In the genomic region with DNA sequence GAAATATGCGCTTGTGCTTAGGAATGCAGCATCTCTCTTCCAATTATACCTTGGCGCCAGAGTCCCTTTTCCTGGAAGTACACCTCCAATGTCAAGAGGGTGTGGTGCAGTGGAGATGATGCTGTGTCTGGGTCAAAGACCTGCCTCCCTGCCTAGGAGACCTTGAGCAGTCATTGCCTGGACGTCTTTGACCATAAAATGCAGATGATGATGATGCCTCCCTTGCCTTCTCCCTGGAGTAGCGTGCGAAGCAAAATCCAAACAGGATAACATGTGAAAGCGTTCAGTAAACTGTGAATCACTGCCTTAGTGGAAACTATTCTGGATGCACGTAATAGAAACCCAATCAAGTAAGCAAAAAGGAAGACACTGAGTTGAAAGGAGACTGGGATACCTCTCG, we compare ENCODE assay signal across 20 cellular contexts.
DNase-seq lines count a peak whose midpoint lies in the region; ATAC-seq and TF ChIP-seq lines count a peak whose summit lies in the region.
"Had no signal": no experiment of that assay in that cellular context is flagged by ENCODE, and none has a peak within 500 bp of the region (broad histone marks: within the 10 kb centered on the region; RNA-seq: fewer than 3 reads in every experiment).

No MANE protein-coding gene starts in this region.

- no peaks in the 10 kb centered on the region for H3K36me3 ChIP-seq in PC-3 (ENCODE audit: low read depth, low read length)
- no peaks in the 10 kb centered on the region for H3K36me3 ChIP-seq in suprapubic skin
- H3K36me3 ChIP-seq: SJCRH30 had no signal

- H3K4me3 ChIP-seq in AG10803 (ENCODE audit: low read length) (no peak overlapping the region), PC-3 (ENCODE audit: low read length) (no peak overlapping the region), suprapubic skin (no peak overlapping the region)
- H3K4me3 ChIP-seq: PC-9, SJCRH30 had no signal

- no TSS peak for BruUV-seq in PC-3 (replicated peaks; lab: Mats Ljungman, UMichigan)

- TF ChIP-seq POLR2A in suprapubic skin (IDR thresholded peaks at IDR 0.05) = no peak

- H4K20me1 ChIP-seq in PC-3 (ENCODE audit: low read length) = no peaks in the 10 kb centered on the region

- H2AFZ ChIP-seq in PC-3 (ENCODE audit: low read length) = no peak overlapping the region
- H2AFZ ChIP-seq: PC-9 had no signal

- TF ChIP-seq CTCF in AG10803 (conservative IDR thresholded peaks at IDR 0.05; ENCODE audit: low read length) = no peak
- no peak for TF ChIP-seq CTCF in PC-3 (conservative IDR thresholded peaks at IDR 0.05; ENCODE audit: low read depth, low read length)
- no peak for TF ChIP-seq CTCF in suprapubic skin (IDR thresholded peaks at IDR 0.05)

- peaks cover 62% of the 10 kb centered on the region for H3K4me1 ChIP-seq in PC-3 (ENCODE audit: insufficient read depth, low read length)
- H3K4me1 ChIP-seq in suprapubic skin = no peaks in the 10 kb centered on the region

- H3K4me2 ChIP-seq in PC-3 (ENCODE audit: low read length) = peak overlapping the region; percentile 67
- H3K4me2 ChIP-seq: PC-9 had no signal

- POLR2A ChIA-PET in PC-3 (lab: Charles Lee; ENCODE audit: unreplicated experiment) = interaction anchor here (0.6 to 0.7 kb wide), 2 partner anchors 193 to 716 kb away, joined by 3 read pairs; no protein-coding TSS in a partner anchor

- WGBS in suprapubic skin = 78% methylated on average over 8 of the region's 8 CpGs

- intact Hi-C loops in PC-3 (cut with micrococcal nuclease) = no loop called here

- H3K27ac ChIP-seq in PC-3 (ENCODE audit: low read length) (peak overlapping the region; percentile 97), suprapubic skin (no peak overlapping the region)
- H3K27ac ChIP-seq: PC-9, SJCRH30 had no signal

- H3K79me2 ChIP-seq in PC-3 (ENCODE audit: low read length) = no peaks in the 10 kb centered on the region

- DNase-seq in AG10803 (ENCODE audit: low read depth) = peak; percentile 36
- DNase-seq in PC-3 = peak; percentile 76
- DNase-seq in islet precursor cell = peak; percentile 23
- DNase-seq in suprapubic skin (ENCODE audit: low spot score in 2 of 2) = peak; percentile 6 to 41
- no peak for DNase-seq in T-helper 1 cell
- DNase-seq: Calu3; DMS79 treated with DMSO at 0.1 percent for 48 hours; Karpas-422; NCI-H1092; NCI-H1436; NCI-H187; NCI-H2107; NCI-H524; NCI-H82; NK-92 treated with Interleukin-12 subunit alpha and Interleukin-12 subunit beta, amount 100 ng/mL, for 24 hours; SJCRH30 had no signal

- no peak; the same call in 1 of the 2 replicates for ATAC-seq in PC-3
- ATAC-seq in HG03039 (IDR thresholded peaks at IDR 0.05; ENCODE audit: unreplicated experiment) = no peak
- no peak for ATAC-seq in HG02798 (IDR thresholded peaks at IDR 0.05; ENCODE audit: poor library complexity, unreplicated experiment)
- ATAC-seq: Right ventricle myocardium inferior had no signal

- no peaks in the 10 kb centered on the region for H3K9me3 ChIP-seq in PC-3 (ENCODE audit: low read length)
- no peaks in the 10 kb centered on the region for H3K9me3 ChIP-seq in suprapubic skin
- H3K9me3 ChIP-seq: SJCRH30 had no signal

- CTCF ChIA-PET in PC-3 (lab: Charles Lee) = interaction anchor here (0.5 kb wide), 1 partner anchor 11 kb away, joined by 3 read pairs; no protein-coding TSS in a partner anchor

- no peak for TF ChIP-seq EP300 in suprapubic skin (IDR thresholded peaks at IDR 0.05)

- no peaks in the 10 kb centered on the region for H3F3A ChIP-seq in PC-3 (ENCODE audit: low read length, unreplicated experiment)

- no peaks in the 10 kb centered on the region for H3K9me2 ChIP-seq in PC-3 (replicated peaks; ENCODE audit: low read length)

- H3K27me3 ChIP-seq in PC-3 (ENCODE audit: low read length) (no peaks in the 10 kb centered on the region), suprapubic skin (no peaks in the 10 kb centered on the region)
- H3K27me3 ChIP-seq: SJCRH30 had no signal

- peak overlapping the region; percentile 74 for H3K9ac ChIP-seq in PC-3 (ENCODE audit: low read length)

Comparison
In these comparisons a context has a peak if more than half of its experiments do, and no peak if none do; other contexts are left out.
1. DNase-seq: peak in AG10803 (single experiment), PC-3 (single experiment), islet precursor cell (single experiment) and suprapubic skin (2 of 2); none in T-helper 1 cell (0 of 5).